20 cellular contexts compared by ENCODE assay signal in genomic region chr5:156004754-156005153, GRCh38.
DNase-seq lines count a peak whose midpoint lies in the region; ATAC-seq, FAIRE-seq and TF ChIP-seq lines count a peak whose summit lies in the region.
"Had no signal": no experiment of that assay in that cellular context is flagged by ENCODE, and none has a peak within 500 bp of the region (broad histone marks: within the 10 kb centered on the region; RNA-seq: fewer than 3 reads in every experiment).

No MANE protein-coding gene starts in this region.

- no peak overlapping the region for H2BK15ac ChIP-seq in H1 (ENCODE audit: low read length)

- CTCF ChIA-PET in H1 (lab: Charles Lee; ENCODE audit: partially characterized antibody) = interaction anchor here (0.7 to 1.1 kb wide), 2 partner anchors 9 to 15 kb away, joined by 3 read pairs; no protein-coding TSS in a partner anchor
- CTCF ChIA-PET in WTC11 (lab: Charles Lee) = interaction anchor here (1.0 kb wide), 1 partner anchor 61 kb away, joined by 3 read pairs; no protein-coding TSS in a partner anchor

- H3K36me3 ChIP-seq in GM23338 (ENCODE audit: insufficient read depth) = no peaks in the 10 kb centered on the region
- H3K36me3 ChIP-seq in H1 (ENCODE audit: control insufficient read depth in 2 of 4, insufficient read depth in 4 of 4, low read length in 3 of 4) = no peaks in the 10 kb centered on the region
- H3K36me3 ChIP-seq in heart right ventricle = no peaks in the 10 kb centered on the region
- H3K36me3 ChIP-seq: HAP-1 had no signal

- H3K9me3 ChIP-seq in H1 (ENCODE audit: insufficient read depth in 2 of 2, low read depth in 1 of 2, low read length in 1 of 2) = no peaks in the 10 kb centered on the region
- H3K9me3 ChIP-seq in heart right ventricle = no peaks in the 10 kb centered on the region
- H3K9me3 ChIP-seq in right cardiac atrium (ENCODE audit: control insufficient read depth, low read length) = no peaks in the 10 kb centered on the region
- H3K9me3 ChIP-seq: HAP-1 had no signal

- H3K4me2 ChIP-seq in GM23338 = no peak overlapping the region
- H3K4me2 ChIP-seq in H1 (ENCODE audit: insufficient read depth in 1 of 2, low read depth in 2 of 2, low read length in 2 of 2) = no peak overlapping the region

- no peak overlapping the region for H3K23ac ChIP-seq in H1 (ENCODE audit: insufficient read length)

- H3K4ac ChIP-seq in H1 (replicated peaks; ENCODE audit: insufficient read length, low read depth, low read length) = no peak overlapping the region

- H3K4me1 ChIP-seq in GM23338 (ENCODE audit: insufficient read depth) (no peaks in the 10 kb centered on the region), H1 (replicated peaks in 1 of 4; ENCODE audit: control insufficient read depth in 3 of 4, insufficient read depth in 4 of 4, low read length in 3 of 4) (no peaks in the 10 kb centered on the region), heart right ventricle (peaks cover 0 to 6% (median 0%) of the 10 kb centered on the region in 9 donors), right cardiac atrium (ENCODE audit: control insufficient read depth, insufficient read depth, low read length) (no peaks in the 10 kb centered on the region)
- H3K4me1 ChIP-seq: HAP-1 had no signal

- H3K27me3 Mint-ChIP-seq in GM23338 (ENCODE audit: insufficient read depth, low read depth, poor library complexity) = no peaks in the 10 kb centered on the region
- H3K27me3 Mint-ChIP-seq in WTC11 (ENCODE audit: low read depth) = no peaks in the 10 kb centered on the region

- H3K56ac ChIP-seq in H1 (replicated peaks; ENCODE audit: insufficient read length, low read depth, low read length) = no peak overlapping the region

- no peak overlapping the region for H2AK5ac ChIP-seq in H1 (ENCODE audit: low read depth, low read length)

- no peak overlapping the region for H2BK5ac ChIP-seq in H1 (ENCODE audit: low read depth, low read length)

- H2AFZ ChIP-seq in GM23338 = peak overlapping the region; percentile 38; the same call in 1 of the 2 replicates
- H2AFZ ChIP-seq in H1 (ENCODE audit: low read length) = peak overlapping the region; percentile 76; the same call in 1 of the 2 replicates
- H2AFZ ChIP-seq: GM23248 had no signal

- H3K27ac Mint-ChIP-seq in GM23338 = no peak overlapping the region
- H3K27ac Mint-ChIP-seq in WTC11 = no peak overlapping the region
- H3K27ac Mint-ChIP-seq: CD4-positive, alpha-beta memory T cell; HFFc6 had no signal

- no peaks in the 10 kb centered on the region for H3K9me2 ChIP-seq in GM23338 (ENCODE audit: insufficient read depth)

- H4K5ac ChIP-seq in H1 (ENCODE audit: insufficient read length, low read depth, low read length) = no peak overlapping the region

- H3K4me3 ChIP-seq in GM23338 (no peak overlapping the region), H1 (ENCODE audit: extremely low read depth in 1 of 4, insufficient read depth in 2 of 4, low read depth in 3 of 4, low read length in 4 of 4) (no peak overlapping the region), heart right ventricle (no peak overlapping the region), right cardiac atrium (ENCODE audit: low read length) (no peak overlapping the region), foreskin fibroblast (ENCODE audit: low read depth in 1 of 2, low read length in 2 of 2) (no peak overlapping the region), lower leg skin (ENCODE audit: low read depth, poor library complexity, severe bottlenecking) (no peak overlapping the region)
- H3K4me3 ChIP-seq: GM23248, HAP-1 had no signal

- H3F3A ChIP-seq in GM23338 (replicated peaks; ENCODE audit: low read depth) = no peaks in the 10 kb centered on the region

- H4K91ac ChIP-seq in H1 (replicated peaks; ENCODE audit: insufficient read length, low read length) = no peak overlapping the region

- TF ChIP-seq EP300 in H1 (IDR thresholded peaks at IDR 0.05; ENCODE audit: borderline replicate concordance in 1 of 2, low read depth in 2 of 2, low read length in 2 of 2) = no peak

- no peaks in the 10 kb centered on the region for H3K23me2 ChIP-seq in H1 (ENCODE audit: low read depth, low read length)

- ATAC-seq in GM23338 (no peak), heart right ventricle (peak in 5 of 8 donors; percentile 61 to 88 (median 79)), right cardiac atrium (peak; percentile 43 to 50), WTC11 (no peak)

- H3K9me3 Mint-ChIP-seq in GM23338 (no peaks in the 10 kb centered on the region; the same call in 2 of the 3 replicates), WTC11 (peaks cover 4% of the 10 kb centered on the region; the same call in 1 of the 2 replicates)

- no peak overlapping the region for H4K8ac ChIP-seq in H1 (ENCODE audit: extremely low read depth, insufficient read depth, low read length)

- DNase-seq in GM23338 (ENCODE audit: low spot score) (no peak), H1 (ENCODE audit: low read depth in 1 of 2, low spot score in 2 of 2) (no peak), heart right ventricle (peak in 1 of 2 donors; percentile 6), right cardiac atrium (no peak), WTC11 (ENCODE audit: low spot score) (no peak), foreskin fibroblast (no peak), globus pallidus (ENCODE audit: low spot score) (no peak), lower leg skin (ENCODE audit: low spot score in 2 of 2) (no peak)
- DNase-seq: C1 segment of cervical spinal cord; Calu3; CD4-positive, alpha-beta memory T cell; COR-L47; DMS53; DMS79 treated with DMSO at 0.1 percent for 48 hours; GF-D8; GM23248; HFFc6 had no signal

- H3K9ac ChIP-seq in H1 (replicated peaks in 1 of 4; ENCODE audit: extremely low read depth in 1 of 4, low read depth in 3 of 4, low read length in 3 of 4) = no peak overlapping the region
- H3K9ac ChIP-seq: GM23248 had no signal

- intact Hi-C loops in heart right ventricle (cut with DNase I) = no loop called here
- intact Hi-C loops in right cardiac atrium (cut with DNase I) = no loop called here
- intact Hi-C loops in lower leg skin (cut with DNase I; ENCODE audit: low total_unique reads) = no loop called here

- no peaks in the 10 kb centered on the region for H3K79me1 ChIP-seq in H1 (ENCODE audit: low read depth, low read length)

- 94% methylated on average over 6 of the region's 6 CpGs; no CpG with 5 or more reads in 1 of the 2 experiments for WGBS in H1 (ENCODE audit: extremely low coverage in 1 of 2, insufficient coverage in 1 of 2, insufficient read length in 1 of 2, insufficient replicate concordance in 2 of 2, low coverage in 1 of 2, low lambda C conversion rate in 2 of 2, missing lambda C conversion rate in 1 of 2), 2 experiments
- 39 to 52% methylated on average over 6 of the region's 6 CpGs for WGBS in heart right ventricle, 2 donors
- WGBS in right cardiac atrium = 60% methylated on average over 6 of the region's 6 CpGs
- 78 to 82% methylated on average over 6 of the region's 6 CpGs for WGBS in lower leg skin, 2 donors

- no peaks in the 10 kb centered on the region for H4K20me1 ChIP-seq in GM23338 (replicated peaks; ENCODE audit: insufficient read depth)
- H4K20me1 ChIP-seq in H1 (replicated peaks in 1 of 2; ENCODE audit: control insufficient read depth in 1 of 2, insufficient read depth in 2 of 2, low read length in 2 of 2) = no peaks in the 10 kb centered on the region

- no peak overlapping the region for H2BK20ac ChIP-seq in H1 (ENCODE audit: low read length)

- no peak overlapping the region for H3K27ac ChIP-seq in GM23338 (ENCODE audit: low read depth)
- no peak overlapping the region for H3K27ac ChIP-seq in H1 (ENCODE audit: low read depth, low read length)
- H3K27ac ChIP-seq in heart right ventricle = peak overlapping the region in 2 of 10 donors; percentile 17 to 27
- H3K27ac ChIP-seq in right cardiac atrium (ENCODE audit: low read length) = no peak overlapping the region
- H3K27ac ChIP-seq: GM23248 had no signal

- H2BK12ac ChIP-seq in H1 (ENCODE audit: low read depth, low read length) = no peak overlapping the region

- no peaks in the 10 kb centered on the region for H3K27me3 ChIP-seq in GM23338 (ENCODE audit: insufficient read depth)
- H3K27me3 ChIP-seq in H1 (replicated peaks in 1 of 4; ENCODE audit: control insufficient read depth in 3 of 4, extremely low read depth in 1 of 4, insufficient read depth in 3 of 4, low read length in 3 of 4) = no peaks in the 10 kb centered on the region
- no peaks in the 10 kb centered on the region for H3K27me3 ChIP-seq in heart right ventricle
- no peaks in the 10 kb centered on the region for H3K27me3 ChIP-seq in right cardiac atrium (ENCODE audit: control insufficient read depth, insufficient read depth)

- H3K36me3 Mint-ChIP-seq in GM23338 (ENCODE audit: low read depth) (no peaks in the 10 kb centered on the region), WTC11 (no peaks in the 10 kb centered on the region)
- H3K36me3 Mint-ChIP-seq: CD4-positive, alpha-beta memory T cell had no signal

- POLR2A ChIA-PET in H1 (lab: Charles Lee; ENCODE audit: partially characterized antibody) (no interaction called here), WTC11 (lab: Charles Lee) (no interaction called here)

- FAIRE-seq in H1 (lab: Jason Lieb, UNC) = no peak
- FAIRE-seq: GM12892, H54 had no signal

- H3K18ac ChIP-seq in H1 (ENCODE audit: extremely low read depth, low read length) = no peak overlapping the region

- TF ChIP-seq CTCF in GM23338 (conservative IDR thresholded peaks at IDR 0.05; ENCODE audit: low read depth in 2 of 2) (no peak), H1 (IDR thresholded peaks at IDR 0.05; ENCODE audit: control extremely low read depth in 1 of 3, insufficient read depth in 1 of 3, low read depth in 1 of 3, low read length in 3 of 3) (no peak), heart right ventricle (IDR thresholded peaks at IDR 0.05) (no peak), WTC11 (IDR thresholded peaks at IDR 0.05) (no peak), foreskin fibroblast (IDR thresholded peaks at IDR 0.05; ENCODE audit: low read depth, low read length) (no peak), lower leg skin (IDR thresholded peaks at IDR 0.05) (no peak)

- H3K4me1 Mint-ChIP-seq in GM23338 = no peaks in the 10 kb centered on the region
- no peaks in the 10 kb centered on the region for H3K4me1 Mint-ChIP-seq in WTC11
- H3K4me1 Mint-ChIP-seq: CD4-positive, alpha-beta memory T cell had no signal

- H3K79me2 ChIP-seq in GM23338 (replicated peaks; ENCODE audit: insufficient read depth) = no peaks in the 10 kb centered on the region
- no peaks in the 10 kb centered on the region for H3K79me2 ChIP-seq in H1 (ENCODE audit: control insufficient read depth in 1 of 2, insufficient read depth in 2 of 2, low read length in 2 of 2)

- H2BK120ac ChIP-seq in H1 (replicated peaks; ENCODE audit: low read depth, low read length) = no peak overlapping the region

- no peak for TF ChIP-seq POLR2A in H1 (IDR thresholded peaks at IDR 0.05; ENCODE audit: control extremely low read depth in 1 of 2, low read depth in 2 of 2, low read length in 2 of 2)
- no peak for TF ChIP-seq POLR2A in lower leg skin (IDR thresholded peaks at IDR 0.05)

- no peak overlapping the region for H3K14ac ChIP-seq in H1 (ENCODE audit: insufficient read length)

- no peak for TF ChIP-seq RAD21 in H1 (IDR thresholded peaks at IDR 0.05 in 1 of 2, conservative IDR thresholded peaks at IDR 0.05 in 1 of 2; ENCODE audit: low read depth in 2 of 2, low read length in 2 of 2)

- H3K4me3 Mint-ChIP-seq in GM23338 (no peak overlapping the region), WTC11 (no peak overlapping the region)
- H3K4me3 Mint-ChIP-seq: CD4-positive, alpha-beta memory T cell; HFFc6 had no signal

TF ChIP-seq in GM23338, 12 proteins besides CTCF, POLR2A, EP300 and RAD21 (continues in another document):
- no peak for TF ChIP-seq ZNF114 (CRISPR knock-in tag; IDR thresholded peaks at IDR 0.05)

Comparison
In these comparisons a context has a peak if more than half of its experiments do, and no peak if none do; other contexts are left out.
1. ATAC-seq: peak in heart right ventricle (5 of 8) and right cardiac atrium (2 of 2); none in GM23338 (single experiment) and WTC11 (single experiment).